Comparison of ENCODE assay signal across 10 cellular contexts in the genomic region with DNA sequence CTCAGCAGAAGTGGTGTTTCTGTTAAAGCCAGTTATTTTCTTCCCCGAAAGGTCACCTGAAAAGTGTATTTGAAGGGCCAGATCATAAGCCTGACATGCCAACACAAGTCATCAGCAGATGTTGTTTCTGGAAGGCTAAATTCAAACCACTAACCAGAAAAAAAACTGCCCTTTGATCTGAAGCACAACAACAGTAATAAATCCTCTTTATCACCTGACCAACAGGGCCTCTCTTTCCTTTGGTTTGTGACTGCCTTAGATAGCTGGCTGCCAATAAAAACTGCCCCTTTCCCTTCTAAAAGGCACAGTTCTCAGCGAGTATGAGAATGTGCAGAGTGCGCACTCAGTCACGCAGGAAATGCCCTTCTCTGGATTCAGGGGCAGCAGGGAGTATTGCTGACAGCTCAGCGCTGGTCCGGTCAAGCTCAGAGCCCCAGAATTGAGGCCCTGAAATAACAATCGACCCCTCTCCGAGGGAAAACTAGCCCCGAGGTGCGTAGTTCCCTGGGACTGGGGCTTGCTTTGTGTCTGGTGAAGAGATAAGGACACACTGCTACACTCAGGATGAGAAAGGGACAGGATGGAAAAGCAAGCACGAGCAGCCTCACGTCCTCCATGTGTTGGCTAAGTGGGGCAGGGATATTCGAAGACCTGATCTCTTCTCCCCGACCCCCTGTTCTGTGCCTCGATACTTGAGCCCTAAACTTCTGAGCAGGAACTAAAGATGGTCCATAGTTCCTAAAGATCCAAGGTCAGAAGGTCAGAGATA.
DNase-seq lines count a peak whose midpoint lies in the region; ATAC-seq and TF ChIP-seq lines count a peak whose summit lies in the region.
"Had no signal": no experiment of that assay in that cellular context is flagged by ENCODE, and none has a peak within 500 bp of the region (broad histone marks: within the 10 kb centered on the region; RNA-seq: fewer than 3 reads in every experiment).

No MANE protein-coding gene starts in this region.

- H3K4me3 Mint-ChIP-seq in stimulated activated naive B cell treated with anti-CD40 and anti-IgM and Interleukin-4, amounts not matched to agents 10 μg/mL and 1 μg/mL and 100 μg/mL, for 72 hours: no peak overlapping the region

- peak overlapping the region in 1 of 2 donors; percentile 88 for H3K9ac ChIP-seq in liver (ENCODE audit: low read depth in 1 of 2, low read length in 2 of 2)

- peak overlapping the region in 2 of 3 donors; percentile 22 for H3K4me3 ChIP-seq in liver (ENCODE audit: low read depth in 1 of 3, low read length in 3 of 3)

- peak overlapping the region; percentile 87 to 93 for H3K27ac ChIP-seq in liver (ENCODE audit: low read depth in 1 of 2, low read length in 2 of 2)
- H3K27ac ChIP-seq: WERI-Rb-1 had no signal

- DNase-seq in LHCN-M2 (ENCODE audit: low read depth): peak; percentile 26
- DNase-seq in dermis microvascular lymphatic vessel endothelial cell (ENCODE audit: low read depth in 2 of 2): peak; percentile 28 to 93
- peak; percentile 36 for DNase-seq in stromal cell of bone marrow (ENCODE audit: low read depth)
- DNase-seq in hippocampal formation (lab: John Stamatoyannopoulos, UW): no peak
- DNase-seq in stimulated activated naive B cell treated with anti-CD40 and anti-IgM and Interleukin-4, amounts not matched to agents 10 μg/mL and 1 μg/mL and 100 μg/mL, for 72 hours: no peak
- DNase-seq: NCI-H226, WERI-Rb-1 had no signal

- H3K4me1 Mint-ChIP-seq in stimulated activated naive B cell treated with anti-CD40 and anti-IgM and Interleukin-4, amounts not matched to agents 10 μg/mL and 1 μg/mL and 100 μg/mL, for 72 hours: no peaks in the 10 kb centered on the region

- peak; percentile 58 to 66 for TF ChIP-seq RAD21 in liver (IDR thresholded peaks at IDR 0.05)

- H3K27ac Mint-ChIP-seq in stimulated activated naive B cell treated with anti-CD40 and anti-IgM and Interleukin-4, amounts not matched to agents 10 μg/mL and 1 μg/mL and 100 μg/mL, for 72 hours: no peak overlapping the region

- H3K36me3 ChIP-seq in liver (ENCODE audit: control insufficient read depth in 4 of 4, insufficient read depth in 3 of 4, low read depth in 1 of 4, low read length in 3 of 4): no peaks in the 10 kb centered on the region
- H3K36me3 ChIP-seq: WERI-Rb-1 had no signal

- ATAC-seq in GM18861 (IDR thresholded peaks at IDR 0.05; ENCODE audit: unreplicated experiment): no peak
- no peak for ATAC-seq in stimulated activated naive B cell treated with anti-CD40 and anti-IgM and Interleukin-4, amounts not matched to agents 10 μg/mL and 1 μg/mL and 100 μg/mL, for 72 hours (replicated peaks)
- ATAC-seq: Panc1 had no signal

- WGBS in liver: 21% methylated on average over 15 of the region's 15 CpGs

- H3K9me3 Mint-ChIP-seq in stimulated activated naive B cell treated with anti-CD40 and anti-IgM and Interleukin-4, amounts not matched to agents 10 μg/mL and 1 μg/mL and 100 μg/mL, for 72 hours: no peaks in the 10 kb centered on the region

- H3K4me1 ChIP-seq in liver (ENCODE audit: control insufficient read depth in 4 of 4, insufficient read depth in 4 of 4, low read length in 3 of 4): peaks cover 2 to 70% (median 52%) of the 10 kb centered on the region in 4 donors

- no peak for TF ChIP-seq CTCF in liver (IDR thresholded peaks at IDR 0.05; ENCODE audit: low read depth, low read length, missing input control)

- no peaks in the 10 kb centered on the region for H3K27me3 ChIP-seq in liver (ENCODE audit: control insufficient read depth in 4 of 4, insufficient read depth in 4 of 4, low read length in 3 of 4)

- H3K36me3 Mint-ChIP-seq in stimulated activated naive B cell treated with anti-CD40 and anti-IgM and Interleukin-4, amounts not matched to agents 10 μg/mL and 1 μg/mL and 100 μg/mL, for 72 hours: no peaks in the 10 kb centered on the region

- H3K9me3 ChIP-seq in liver (ENCODE audit: control insufficient read depth in 4 of 4, low read length in 3 of 4): no peaks in the 10 kb centered on the region

- peaks cover 10 to 22% of the 10 kb centered on the region in 2 donors for H3K27me3 Mint-ChIP-seq in stimulated activated naive B cell treated with anti-CD40 and anti-IgM and Interleukin-4, amounts not matched to agents 10 μg/mL and 1 μg/mL and 100 μg/mL, for 72 hours

TF ChIP-seq in liver, 16 proteins besides CTCF, POLR2A, EP300 and RAD21:
- TF ChIP-seq EGR1 (IDR thresholded peaks at IDR 0.05; ENCODE audit: low read depth in 2 of 2) (peak in 1 of 2 donors; percentile 41), SP1 (IDR thresholded peaks at IDR 0.05) (peak; percentile 94), JUND (IDR thresholded peaks at IDR 0.05) (peak; percentile 45 to 71), FOXA2 (IDR thresholded peaks at IDR 0.05) (peak; percentile 60), RXRA (IDR thresholded peaks at IDR 0.05) (peak; percentile 69 to 85), NR2F2 (IDR thresholded peaks at IDR 0.05) (no peak), HNF4G (IDR thresholded peaks at IDR 0.05) (peak; percentile 71), FOXA1 (IDR thresholded peaks at IDR 0.05) (peak; percentile 42), GABPA (IDR thresholded peaks at IDR 0.05 in 1 of 2, conservative IDR thresholded peaks at IDR 0.05 in 1 of 2) (no peak), TAF1 (conservative IDR thresholded peaks at IDR 0.05) (peak; percentile 89), YY1 (IDR thresholded peaks at IDR 0.05) (peak; percentile 74), HNF4A (conservative IDR thresholded peaks at IDR 0.05) (peak; percentile 82 to 92)
- TF ChIP-seq, protein P1, sequence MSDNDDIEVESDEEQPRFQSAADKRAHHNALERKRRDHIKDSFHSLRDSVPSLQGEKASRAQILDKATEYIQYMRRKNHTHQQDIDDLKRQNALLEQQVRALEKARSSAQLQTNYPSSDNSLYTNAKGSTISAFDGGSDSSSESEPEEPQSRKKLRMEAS (IDR thresholded peaks at IDR 0.05): peak; percentile 74
- TF ChIP-seq, protein P2, sequence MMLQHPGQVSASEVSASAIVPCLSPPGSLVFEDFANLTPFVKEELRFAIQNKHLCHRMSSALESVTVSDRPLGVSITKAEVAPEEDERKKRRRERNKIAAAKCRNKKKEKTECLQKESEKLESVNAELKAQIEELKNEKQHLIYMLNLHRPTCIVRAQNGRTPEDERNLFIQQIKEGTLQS (IDR thresholded peaks at IDR 0.05): peak; percentile 24
- TF ChIP-seq, protein P3, sequence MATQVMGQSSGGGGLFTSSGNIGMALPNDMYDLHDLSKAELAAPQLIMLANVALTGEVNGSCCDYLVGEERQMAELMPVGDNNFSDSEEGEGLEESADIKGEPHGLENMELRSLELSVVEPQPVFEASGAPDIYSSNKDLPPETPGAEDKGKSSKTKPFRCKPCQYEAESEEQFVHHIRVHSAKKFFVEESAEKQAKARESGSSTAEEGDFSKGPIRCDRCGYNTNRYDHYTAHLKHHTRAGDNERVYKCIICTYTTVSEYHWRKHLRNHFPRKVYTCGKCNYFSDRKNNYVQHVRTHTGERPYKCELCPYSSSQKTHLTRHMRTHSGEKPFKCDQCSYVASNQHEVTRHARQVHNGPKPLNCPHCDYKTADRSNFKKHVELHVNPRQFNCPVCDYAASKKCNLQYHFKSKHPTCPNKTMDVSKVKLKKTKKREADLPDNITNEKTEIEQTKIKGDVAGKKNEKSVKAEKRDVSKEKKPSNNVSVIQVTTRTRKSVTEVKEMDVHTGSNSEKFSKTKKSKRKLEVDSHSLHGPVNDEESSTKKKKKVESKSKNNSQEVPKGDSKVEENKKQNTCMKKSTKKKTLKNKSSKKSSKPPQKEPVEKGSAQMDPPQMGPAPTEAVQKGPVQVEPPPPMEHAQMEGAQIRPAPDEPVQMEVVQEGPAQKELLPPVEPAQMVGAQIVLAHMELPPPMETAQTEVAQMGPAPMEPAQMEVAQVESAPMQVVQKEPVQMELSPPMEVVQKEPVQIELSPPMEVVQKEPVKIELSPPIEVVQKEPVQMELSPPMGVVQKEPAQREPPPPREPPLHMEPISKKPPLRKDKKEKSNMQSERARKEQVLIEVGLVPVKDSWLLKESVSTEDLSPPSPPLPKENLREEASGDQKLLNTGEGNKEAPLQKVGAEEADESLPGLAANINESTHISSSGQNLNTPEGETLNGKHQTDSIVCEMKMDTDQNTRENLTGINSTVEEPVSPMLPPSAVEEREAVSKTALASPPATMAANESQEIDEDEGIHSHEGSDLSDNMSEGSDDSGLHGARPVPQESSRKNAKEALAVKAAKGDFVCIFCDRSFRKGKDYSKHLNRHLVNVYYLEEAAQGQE (IDR thresholded peaks at IDR 0.05): peak; percentile 86
- TF ChIP-seq, protein P4, sequence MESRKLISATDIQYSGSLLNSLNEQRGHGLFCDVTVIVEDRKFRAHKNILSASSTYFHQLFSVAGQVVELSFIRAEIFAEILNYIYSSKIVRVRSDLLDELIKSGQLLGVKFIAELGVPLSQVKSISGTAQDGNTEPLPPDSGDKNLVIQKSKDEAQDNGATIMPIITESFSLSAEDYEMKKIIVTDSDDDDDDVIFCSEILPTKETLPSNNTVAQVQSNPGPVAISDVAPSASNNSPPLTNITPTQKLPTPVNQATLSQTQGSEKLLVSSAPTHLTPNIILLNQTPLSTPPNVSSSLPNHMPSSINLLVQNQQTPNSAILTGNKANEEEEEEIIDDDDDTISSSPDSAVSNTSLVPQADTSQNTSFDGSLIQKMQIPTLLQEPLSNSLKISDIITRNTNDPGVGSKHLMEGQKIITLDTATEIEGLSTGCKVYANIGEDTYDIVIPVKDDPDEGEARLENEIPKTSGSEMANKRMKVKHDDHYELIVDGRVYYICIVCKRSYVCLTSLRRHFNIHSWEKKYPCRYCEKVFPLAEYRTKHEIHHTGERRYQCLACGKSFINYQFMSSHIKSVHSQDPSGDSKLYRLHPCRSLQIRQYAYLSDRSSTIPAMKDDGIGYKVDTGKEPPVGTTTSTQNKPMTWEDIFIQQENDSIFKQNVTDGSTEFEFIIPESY (IDR thresholded peaks at IDR 0.05): peak; percentile 63

Comparison
In these comparisons a context has a peak if more than half of its experiments do, and no peak if none do; other contexts are left out.
1. DNase-seq: peak in LHCN-M2 (single experiment), dermis microvascular lymphatic vessel endothelial cell (2 of 2) and stromal cell of bone marrow (single experiment); none in hippocampal formation (0 of 2) and stimulated activated naive B cell treated with anti-CD40 and anti-IgM and Interleukin-4, amounts not matched to agents 10 μg/mL and 1 μg/mL and 100 μg/mL, for 72 hours (single experiment).